Comparison of ENCODE assay signal across 9 cellular contexts in genomic region chr6:11318835-11319813, GRCh38.
A peak's percentile ranks its signal among the peaks of the same experiment; 100 is the strongest.
DNase-seq lines count a peak whose midpoint lies in the region; ATAC-seq, FAIRE-seq and TF ChIP-seq lines count a peak whose summit lies in the region.
"Had no signal": no experiment of that assay in that cellular context is flagged by ENCODE, and none has a peak within 500 bp of the region (broad histone marks: within the 10 kb centered on the region; RNA-seq: fewer than 3 reads in every experiment).

No MANE protein-coding gene starts in this region.

- DNase-seq in left ventricle myocardium inferior (no peak), Right ventricle myocardium superior (no peak), K562 (ENCODE audit: extremely low read depth in 1 of 4, low spot score in 3 of 4) (no peak), uterus (no peak), NCI-H1092 treated with DMSO at 0.1 percent for 48 hours (lab: John Stamatoyannopoulos, UW) (no peak)
- DNase-seq: NCI-H82 had no signal

- in situ Hi-C loops in K562 (cut with MboI): no loop called here

- no peak overlapping the region for H3K4me2 ChIP-seq in K562 (ENCODE audit: insufficient read depth, low read length)

- H3K4me3 ChIP-seq in left ventricle myocardium inferior: no peak overlapping the region
- H3K4me3 ChIP-seq in K562: no peak overlapping the region
- no peak overlapping the region for H3K4me3 ChIP-seq in mucosa of stomach (ENCODE audit: low read length)
- no peak overlapping the region for H3K4me3 ChIP-seq in uterus

- intact Hi-C loops in left ventricle myocardium inferior (cut with micrococcal nuclease) (no loop called here), Right ventricle myocardium superior (cut with DNase I) (no loop called here), K562 (cut with micrococcal nuclease) (no loop called here), uterus (cut with DNase I; ENCODE audit: low total_unique reads) (no loop called here)

- H3K27ac ChIP-seq in left ventricle myocardium inferior (replicated peaks) (peak overlapping the region; percentile 53), K562 (ENCODE audit: extremely low read depth, low read depth, low read length) (no peak overlapping the region), uterus (peak overlapping the region; percentile 84 to 92)

- no peaks in the 10 kb centered on the region for H3K79me2 ChIP-seq in K562 (ENCODE audit: control insufficient read depth, insufficient read depth, low read length)

- 4% methylated on average over 9 of the region's 9 CpGs for WGBS in K562 (ENCODE audit: insufficient coverage, low coverage, missing lambda C conversion rate)

- H3K9ac ChIP-seq in K562 (ENCODE audit: insufficient read depth in 1 of 2, low read depth in 2 of 2, low read length in 2 of 2): no peak overlapping the region
- peak overlapping the region; percentile 42 for H3K9ac ChIP-seq in mucosa of stomach (ENCODE audit: low read length)

- H4K20me1 ChIP-seq in K562 (replicated peaks; ENCODE audit: control insufficient read depth, insufficient read depth, low read length): no peaks in the 10 kb centered on the region

- no peak for TF ChIP-seq CTCF in left ventricle myocardium inferior (IDR thresholded peaks at IDR 0.05; ENCODE audit: borderline replicate concordance)
- no peak for TF ChIP-seq CTCF in K562 (IDR thresholded peaks at IDR 0.05 in 2 of 3, conservative IDR thresholded peaks at IDR 0.05 in 1 of 3; ENCODE audit: insufficient read depth in 2 of 3, low read depth in 1 of 3, low read length in 3 of 3)
- TF ChIP-seq CTCF in uterus (IDR thresholded peaks at IDR 0.05): no peak

- CTCF ChIA-PET in K562 (lab: Yijun Ruan, JAX; ENCODE audit: low intra/inter-chr PET ratio): no interaction called here

- H3K27me3 ChIP-seq in left ventricle myocardium inferior (ENCODE audit: low read depth) (no peaks in the 10 kb centered on the region), K562 (ENCODE audit: control insufficient read depth in 2 of 2, insufficient read depth in 2 of 2, low read length in 2 of 2) (peaks cover 0 to 14% of the 10 kb centered on the region in 2 experiments; a peak in 2 of 5 replicates), mucosa of stomach (ENCODE audit: control insufficient read depth, insufficient read depth, low read length) (no peaks in the 10 kb centered on the region), uterus (no peaks in the 10 kb centered on the region)

- H2AFZ ChIP-seq in K562 (ENCODE audit: low read depth, low read length): no peak overlapping the region

- ATAC-seq in Right ventricle myocardium superior (ENCODE audit: poor library complexity): no peak
- ATAC-seq in K562: no peak
- ATAC-seq in HG03378 (IDR thresholded peaks at IDR 0.05; ENCODE audit: unreplicated experiment): no peak
- no peak for ATAC-seq in GM21367 (IDR thresholded peaks at IDR 0.05; ENCODE audit: unreplicated experiment)

- POLR2A ChIA-PET in K562 (lab: Yijun Ruan, JAX): interaction anchor here (1.6 kb wide), 1 partner anchor 14 kb away, joined by 5 read pairs; no protein-coding TSS in a partner anchor

- peaks cover 33% of the 10 kb centered on the region for H3K4me1 ChIP-seq in left ventricle myocardium inferior
- H3K4me1 ChIP-seq in K562 (replicated peaks in 1 of 2; ENCODE audit: control insufficient read depth in 2 of 2, insufficient read depth in 2 of 2, low read length in 2 of 2): no peaks in the 10 kb centered on the region
- H3K4me1 ChIP-seq in mucosa of stomach (ENCODE audit: control insufficient read depth, insufficient read depth, low read length): peaks cover 44% of the 10 kb centered on the region
- H3K4me1 ChIP-seq in uterus: peaks cover 6 to 17% of the 10 kb centered on the region in 2 donors

- H3K36me3 ChIP-seq in left ventricle myocardium inferior: no peaks in the 10 kb centered on the region
- H3K36me3 ChIP-seq in K562 (ENCODE audit: control insufficient read depth, insufficient read depth, low read length): no peaks in the 10 kb centered on the region
- no peaks in the 10 kb centered on the region for H3K36me3 ChIP-seq in mucosa of stomach (ENCODE audit: control insufficient read depth, insufficient read depth, low read length)
- H3K36me3 ChIP-seq in uterus: no peaks in the 10 kb centered on the region

- H3K9me1 ChIP-seq in K562 (ENCODE audit: control insufficient read depth, insufficient read depth, low read length): no peaks in the 10 kb centered on the region

- TF ChIP-seq POLR2A in K562 (conservative IDR thresholded peaks at IDR 0.05): no peak
- no peak for TF ChIP-seq POLR2A in uterus (IDR thresholded peaks at IDR 0.05)

- H3K9me3 ChIP-seq in left ventricle myocardium inferior (replicated peaks) (no peaks in the 10 kb centered on the region), K562 (replicated peaks; ENCODE audit: control insufficient read depth, insufficient read depth, low read depth, low read length) (no peaks in the 10 kb centered on the region; the same call in 1 of the 2 replicates), mucosa of stomach (ENCODE audit: control insufficient read depth, low read length) (no peaks in the 10 kb centered on the region), uterus (no peaks in the 10 kb centered on the region)

- FAIRE-seq in K562 (lab: Jason Lieb, UNC): peak; percentile 64

- BruUV-seq in K562 (replicated peaks; lab: Mats Ljungman, UMichigan): no TSS peak

- TF ChIP-seq EP300 in K562 (IDR thresholded peaks at IDR 0.05; ENCODE audit: low read length): no peak

- TF ChIP-seq RAD21 in K562 (CRISPR knock-in tag; conservative IDR thresholded peaks at IDR 0.05 in 1 of 2, IDR thresholded peaks at IDR 0.05 in 1 of 2): no peak

TF ChIP-seq in K562, 482 proteins besides CTCF, POLR2A, EP300 and RAD21:
- no peak for TF ChIP-seq RBM22 (IDR thresholded peaks at IDR 0.05; ENCODE audit: low read depth, low read length, poor library complexity, severe bottlenecking)
- no peak for TF ChIP-seq TCFL5 (CRISPR knock-in tag; conservative IDR thresholded peaks at IDR 0.05)
- no peak for TF ChIP-seq JUND (IDR thresholded peaks at IDR 0.05; ENCODE audit: borderline replicate concordance, low read depth, low read length)
- TF ChIP-seq JUND (tag; IDR thresholded peaks at IDR 0.05; ENCODE audit: borderline replicate concordance, low read depth, low read length): peak; percentile 42; the same call in 1 of the 3 replicates
- TF ChIP-seq CBX1 (IDR thresholded peaks at IDR 0.05; ENCODE audit: low read depth): no peak
- 0 out of 2 replicates have a peak, but pooled peaks have one; percentile 3 for TF ChIP-seq ELF4 (CRISPR knock-in tag; IDR thresholded peaks at IDR 0.05)
- TF ChIP-seq SMARCC2 (IDR thresholded peaks at IDR 0.05; ENCODE audit: low read depth): no peak
- TF ChIP-seq ZBTB43 (CRISPR knock-in tag; IDR thresholded peaks at IDR 0.05): peak; percentile 98
- no peak for TF ChIP-seq UBTF (IDR thresholded peaks at IDR 0.05; ENCODE audit: borderline replicate concordance in 1 of 2, low read depth in 2 of 2, low read length in 2 of 2)
- no peak for TF ChIP-seq KHSRP (IDR thresholded peaks at IDR 0.05)
- TF ChIP-seq HDAC1 (IDR thresholded peaks at IDR 0.05): 0 out of 4 replicates have a peak, but pooled peaks of 1 of the 2 experiments have one; percentile 18
- TF ChIP-seq E2F8 (IDR thresholded peaks at IDR 0.05; ENCODE audit: low read depth, partially characterized antibody): no peak
- no peak for TF ChIP-seq KLF16 (IDR thresholded peaks at IDR 0.05)
- TF ChIP-seq ZNF224 (CRISPR knock-in tag; IDR thresholded peaks at IDR 0.05): no peak
